Comparison of ENCODE assay signal across 32 cellular contexts in the genomic region with DNA sequence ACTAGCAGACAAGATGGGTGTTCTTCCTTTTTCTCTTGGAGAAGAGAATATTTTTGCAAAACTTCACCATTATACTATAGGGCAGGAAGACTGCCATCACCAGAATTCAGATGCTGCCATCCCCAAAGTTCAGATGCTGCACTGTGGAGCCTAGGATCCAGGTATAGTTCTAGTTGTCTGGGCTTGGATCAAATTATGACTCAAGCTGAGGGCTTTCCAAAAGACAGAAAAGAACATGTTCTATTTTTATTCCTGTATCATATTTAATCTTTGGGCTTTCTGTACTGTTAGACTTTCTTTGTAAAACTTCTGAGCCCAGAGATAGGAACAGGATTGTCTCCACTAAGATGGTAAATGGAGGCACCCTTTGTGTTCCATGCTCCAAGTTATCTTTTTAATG. TPM values are rescaled to one million over a fixed set of nuclear protein-coding genes. Genes with fewer than 3 reads are reported as not detected.
DNase-seq lines count a peak whose midpoint lies in the region; ATAC-seq, FAIRE-seq and TF ChIP-seq lines count a peak whose summit lies in the region.
"Had no signal": no experiment of that assay in that cellular context is flagged by ENCODE, and none has a peak within 500 bp of the region (broad histone marks: within the 10 kb centered on the region; RNA-seq: fewer than 3 reads in every experiment).

No MANE protein-coding gene starts in this region.

- FAIRE-seq in keratinocyte (lab: Jason Lieb, UNC): no peak
- FAIRE-seq: A204.1, D721Med, GM12878, GM12892, GM18507 had no signal

- no peaks in the 10 kb centered on the region for H3K9me3 Mint-ChIP-seq in type B pancreatic cell
- H3K9me3 Mint-ChIP-seq in activated CD4-positive, alpha-beta memory T cell treated with anti-CD3 and anti-CD28 coated beads for 36 hours: no peaks in the 10 kb centered on the region
- H3K9me3 Mint-ChIP-seq: CD14-positive monocyte had no signal

- no peak for DNase-seq in keratinocyte (ENCODE audit: low read depth, low spot score)
- DNase-seq in trophoblast cell: no peak
- DNase-seq in gastrocnemius medialis: no peak
- no peak for DNase-seq in type B pancreatic cell (ENCODE audit: extremely low spot score, unreplicated experiment)
- no peak for DNase-seq in right cardiac atrium
- DNase-seq in activated CD4-positive, alpha-beta memory T cell treated with anti-CD3 and anti-CD28 coated beads for 36 hours: no peak
- no peak for DNase-seq in DMS114 treated with DMSO at 0.1 percent for 48 hours (lab: John Stamatoyannopoulos, UW; ENCODE audit: unreplicated experiment)
- DNase-seq: 8988T; ACHN; BE2C; C1 segment of cervical spinal cord; Calu3; CD4-positive, alpha-beta memory T cell; CD4-positive, CD25-positive, alpha-beta regulatory T cell; CD8-positive, alpha-beta memory T cell; COR-L47; DMS153; DMS53; DMS79; DND-41; EL; GDM1 had no signal

- dilution Hi-C loops in keratinocyte (cut with MboI; ENCODE audit: extremely low pct_ligation_motif_present, low sequenced_read_pairs): no loop called here

- ATAC-seq in gastrocnemius medialis (peak; percentile 74 to 91), right cardiac atrium (no peak), GM21619 (IDR thresholded peaks at IDR 0.05; ENCODE audit: unreplicated experiment) (no peak)
- ATAC-seq: GM12878 had no signal

- no peak overlapping the region for H2BK120ac ChIP-seq in trophoblast cell (ENCODE audit: insufficient read depth, low read length, poor library complexity)

- H3K9me1 ChIP-seq in keratinocyte (ENCODE audit: control insufficient read depth, extremely low read depth, insufficient read depth, low read length): no peaks in the 10 kb centered on the region

- peaks cover 29% of the 10 kb centered on the region for H3K4me1 ChIP-seq in keratinocyte (ENCODE audit: control insufficient read depth, extremely low read depth, insufficient read depth, low read length)
- H3K4me1 ChIP-seq in trophoblast cell (ENCODE audit: control insufficient read depth in 1 of 2, insufficient read depth in 2 of 2, low read length in 2 of 2): peaks cover 4 to 7% of the 10 kb centered on the region in 2 experiments
- peaks cover 11 to 38% of the 10 kb centered on the region in 2 donors for H3K4me1 ChIP-seq in gastrocnemius medialis
- no peaks in the 10 kb centered on the region for H3K4me1 ChIP-seq in right cardiac atrium (ENCODE audit: control insufficient read depth, insufficient read depth, low read length)
- H3K4me1 ChIP-seq: BE2C, BLaER1 had no signal

- intact Hi-C loops in gastrocnemius medialis (cut with DNase I; ENCODE audit: low total_unique reads) (no loop called here), right cardiac atrium (cut with DNase I) (no loop called here)
- intact Hi-C loops in activated CD4-positive, alpha-beta memory T cell treated with anti-CD3 and anti-CD28 coated beads for 36 hours (cut with micrococcal nuclease): no loop called here

- TF ChIP-seq CTCF in keratinocyte (optimal IDR thresholded peaks at IDR 0.05 in 1 of 3, IDR thresholded peaks at IDR 0.05 in 1 of 3, conservative IDR thresholded peaks at IDR 0.05 in 1 of 3; ENCODE audit: extremely low read depth in 1 of 3, insufficient read depth in 2 of 3, low read length in 3 of 3) (no peak), gastrocnemius medialis (IDR thresholded peaks at IDR 0.05 in 4 of 5, conservative IDR thresholded peaks at IDR 0.05 in 1 of 5) (no peak), type B pancreatic cell (conservative IDR thresholded peaks at IDR 0.05) (no peak)

- H4K8ac ChIP-seq in trophoblast cell (ENCODE audit: low read depth, low read length): no peak overlapping the region

- H4K91ac ChIP-seq in trophoblast cell (ENCODE audit: low read depth, low read length): no peak overlapping the region

- H3K4me2 ChIP-seq in keratinocyte (ENCODE audit: control insufficient read depth, extremely low read depth, insufficient read depth, low read depth, low read length) (peak overlapping the region; percentile 38), trophoblast cell (ENCODE audit: low read length) (no peak overlapping the region)
- H3K4me2 ChIP-seq: BLaER1 had no signal

- no peak overlapping the region for H3K4ac ChIP-seq in trophoblast cell (ENCODE audit: low read depth, low read length)

- TF ChIP-seq POLR2A in gastrocnemius medialis (IDR thresholded peaks at IDR 0.05): no peak

- peaks cover 6% of the 10 kb centered on the region for H3K4me1 Mint-ChIP-seq in type B pancreatic cell (ENCODE audit: unreplicated experiment)
- H3K4me1 Mint-ChIP-seq in activated CD4-positive, alpha-beta memory T cell treated with anti-CD3 and anti-CD28 coated beads for 36 hours (ENCODE audit: low read depth): no peaks in the 10 kb centered on the region
- H3K4me1 Mint-ChIP-seq: CD14-positive monocyte; CD4-positive, alpha-beta memory T cell; CD8-positive, alpha-beta memory T cell had no signal

- CTCF ChIA-PET in activated CD4-positive, alpha-beta memory T cell treated with anti-CD3 and anti-CD28 coated beads for 36 hours (lab: Charles Lee): no interaction called here

- no peak overlapping the region for H2BK5ac ChIP-seq in trophoblast cell (ENCODE audit: low read depth, low read length, poor library complexity)

- H3K9me3 ChIP-seq in keratinocyte (ENCODE audit: control insufficient read depth, low read depth, low read length) (no peaks in the 10 kb centered on the region), trophoblast cell (ENCODE audit: insufficient read depth, low read depth, low read length) (no peaks in the 10 kb centered on the region), gastrocnemius medialis (no peaks in the 10 kb centered on the region), right cardiac atrium (ENCODE audit: control insufficient read depth, low read length) (no peaks in the 10 kb centered on the region)
- H3K9me3 ChIP-seq: BE2C, BLaER1 had no signal

- H3K27me3 Mint-ChIP-seq in type B pancreatic cell: no peaks in the 10 kb centered on the region
- H3K27me3 Mint-ChIP-seq in activated CD4-positive, alpha-beta memory T cell treated with anti-CD3 and anti-CD28 coated beads for 36 hours: no peaks in the 10 kb centered on the region
- H3K27me3 Mint-ChIP-seq: CD4-positive, alpha-beta memory T cell; CD8-positive, alpha-beta memory T cell had no signal

- H3K9ac ChIP-seq in keratinocyte (ENCODE audit: control insufficient read depth, extremely low read depth, insufficient read depth, low read length): no peak overlapping the region
- no peak overlapping the region for H3K9ac ChIP-seq in trophoblast cell (ENCODE audit: low read length)
- H3K9ac ChIP-seq: BLaER1 had no signal

- H3K4me3 ChIP-seq in keratinocyte (ENCODE audit: control insufficient read depth in 2 of 3, extremely low read depth in 1 of 3, insufficient read depth in 2 of 3, low read depth in 1 of 3, low read length in 3 of 3) (no peak overlapping the region), trophoblast cell (ENCODE audit: low read depth, low read length) (no peak overlapping the region), gastrocnemius medialis (no peak overlapping the region), right cardiac atrium (ENCODE audit: low read length) (no peak overlapping the region)
- H3K4me3 ChIP-seq: BLaER1, GM12878 had no signal

- H3K27ac ChIP-seq in keratinocyte (ENCODE audit: control insufficient read depth, insufficient read depth, low read length) (peak overlapping the region; percentile 30), trophoblast cell (ENCODE audit: low read depth, low read length) (peak overlapping the region; percentile 49), gastrocnemius medialis (peak overlapping the region; percentile 45 to 80 (median 58)), right cardiac atrium (ENCODE audit: low read length) (no peak overlapping the region)
- H3K27ac ChIP-seq: BLaER1 had no signal

- no peaks in the 10 kb centered on the region for H3K36me3 Mint-ChIP-seq in type B pancreatic cell
- H3K36me3 Mint-ChIP-seq in activated CD4-positive, alpha-beta memory T cell treated with anti-CD3 and anti-CD28 coated beads for 36 hours: no peaks in the 10 kb centered on the region
- H3K36me3 Mint-ChIP-seq: CD14-positive monocyte; CD4-positive, alpha-beta memory T cell; CD4-positive, CD25-positive, alpha-beta regulatory T cell; CD8-positive, alpha-beta memory T cell had no signal

- H2AK5ac ChIP-seq in trophoblast cell (ENCODE audit: low read length): no peak overlapping the region

- H3K79me1 ChIP-seq in trophoblast cell (ENCODE audit: low read length): peaks cover 3% of the 10 kb centered on the region

- H4K20me1 ChIP-seq in keratinocyte (ENCODE audit: control insufficient read depth, extremely low read depth, insufficient read depth, low read length): no peaks in the 10 kb centered on the region
- H4K20me1 ChIP-seq: BLaER1 had no signal

- H2AFZ ChIP-seq in keratinocyte (ENCODE audit: control insufficient read depth, low read length) (no peak overlapping the region), trophoblast cell (ENCODE audit: insufficient read depth, low read length, poor library complexity) (no peak overlapping the region)

- no peak overlapping the region for H2BK12ac ChIP-seq in trophoblast cell (ENCODE audit: low read length)

- no peak overlapping the region for H3K18ac ChIP-seq in trophoblast cell (ENCODE audit: low read length)

- no peak overlapping the region for H3K14ac ChIP-seq in trophoblast cell (ENCODE audit: low read length)

- POLR2A ChIA-PET in activated CD4-positive, alpha-beta memory T cell treated with anti-CD3 and anti-CD28 coated beads for 36 hours (lab: Charles Lee): no interaction called here

- H4K12ac ChIP-seq in trophoblast cell (ENCODE audit: low read depth, low read length): no peak overlapping the region

- H3K4me3 Mint-ChIP-seq in type B pancreatic cell: no peak overlapping the region
- H3K4me3 Mint-ChIP-seq in activated CD4-positive, alpha-beta memory T cell treated with anti-CD3 and anti-CD28 coated beads for 36 hours: no peak overlapping the region
- H3K4me3 Mint-ChIP-seq: CD14-positive monocyte; CD4-positive, alpha-beta memory T cell; CD4-positive, CD25-positive, alpha-beta regulatory T cell; CD8-positive, alpha-beta memory T cell had no signal

- in situ Hi-C loops in gastrocnemius medialis (cut with MboI; ENCODE audit: low sequenced_read_pairs in 4 of 4): no loop called here

- H3K27me3 ChIP-seq in keratinocyte (ENCODE audit: control insufficient read depth, extremely low read depth, insufficient read depth, low read length): no peaks in the 10 kb centered on the region
- no peaks in the 10 kb centered on the region for H3K27me3 ChIP-seq in trophoblast cell (ENCODE audit: insufficient read depth, low read length)
- no peaks in the 10 kb centered on the region for H3K27me3 ChIP-seq in gastrocnemius medialis
- H3K27me3 ChIP-seq in right cardiac atrium (ENCODE audit: control insufficient read depth, insufficient read depth): no peaks in the 10 kb centered on the region
- H3K27me3 ChIP-seq: BE2C, BLaER1 had no signal

- H3K79me2 ChIP-seq in keratinocyte (ENCODE audit: control insufficient read depth, insufficient read depth, low read length): peaks cover 90% of the 10 kb centered on the region
- H3K79me2 ChIP-seq in trophoblast cell (ENCODE audit: control insufficient read depth, insufficient read depth, low read length, poor library complexity): no peaks in the 10 kb centered on the region

- peaks cover 6 to 12% of the 10 kb centered on the region in 2 experiments for H3K36me3 ChIP-seq in keratinocyte (ENCODE audit: control insufficient read depth in 2 of 2, extremely low read depth in 1 of 2, insufficient read depth in 2 of 2, low read length in 2 of 2)
- peaks cover 0 to 2% of the 10 kb centered on the region in 2 experiments for H3K36me3 ChIP-seq in trophoblast cell (ENCODE audit: control insufficient read depth in 1 of 2, insufficient read depth in 2 of 2, low read length in 2 of 2)
- no peaks in the 10 kb centered on the region for H3K36me3 ChIP-seq in gastrocnemius medialis
- H3K36me3 ChIP-seq: BE2C, BLaER1 had no signal

- peak overlapping the region; percentile 68 for H3K27ac Mint-ChIP-seq in type B pancreatic cell
- no peak overlapping the region for H3K27ac Mint-ChIP-seq in activated CD4-positive, alpha-beta memory T cell treated with anti-CD3 and anti-CD28 coated beads for 36 hours
- H3K27ac Mint-ChIP-seq: CD14-positive monocyte; CD4-positive, alpha-beta memory T cell; CD4-positive, CD25-positive, alpha-beta regulatory T cell; CD8-positive, alpha-beta memory T cell had no signal

- no peak overlapping the region for H3K23ac ChIP-seq in trophoblast cell (ENCODE audit: low read length)

RNA-seq across cellular contexts. Expression of gene FAM83B, which starts 22.0 kb away (rescaled TPM):
- 19.3 to 30.3 TPM (median 26.5 TPM) in 3 replicates for polyA plus RNA-seq in keratinocyte
- 17.3 TPM for polyA plus RNA-seq in keratinocyte (2011; ENCODE audit: low read depth)
- polyA plus RNA-seq in keratinocyte (2011; cell fraction: cytosol; rRNA removed): 9.3 and 22.6 TPM in 2 replicates
- polyA plus RNA-seq in keratinocyte (2011; cell fraction: nucleus; rRNA removed): 37.4 and 43.7 TPM in 2 replicates
- 16.0 and 22.5 TPM in 2 replicates for polyA plus RNA-seq in keratinocyte (2012; ENCODE audit: low replicate concordance)
- polyA minus RNA-seq in keratinocyte: 23.3 to 129 TPM (median 87.9 TPM) in 3 replicates
- 42.2 TPM for polyA minus RNA-seq in keratinocyte (2011; cell fraction: cytosol; rRNA and poly(A)+ RNA removed)
- polyA minus RNA-seq in keratinocyte (2011; cell fraction: nucleus; rRNA and poly(A)+ RNA removed): 117 and 220 TPM in 2 replicates
- polyA plus RNA-seq in trophoblast cell (2013): 21.7 and 22.4 TPM in 2 replicates
- 1 to 10 TPM in 1 of 4 donors, under 1 TPM in 3; 0.26 to 1.0 (median 0.44) TPM for total RNA-seq in gastrocnemius medialis
- 11.3 and 33.9 TPM in 2 replicates for total RNA-seq in type B pancreatic cell (ENCODE audit: low replicate concordance)
- 10 to 100 TPM in 2 of 4 donors, 1 to 10 TPM in 2; 6.7 to 13.3 (median 9.4) TPM for total RNA-seq in right cardiac atrium
- polyA plus RNA-seq in right cardiac atrium: 1.5 TPM
- total RNA-seq in activated CD4-positive, alpha-beta memory T cell treated with anti-CD3 and anti-CD28 coated beads for 36 hours: not detected
- total RNA-seq: CD4-positive, alpha-beta memory T cell; CD4-positive, CD25-positive, alpha-beta regulatory T cell; CD8-positive, alpha-beta memory T cell; Daoy; G401 had no signal
- polyA plus RNA-seq: CD14-positive monocyte; CD4-positive, alpha-beta memory T cell; CD4-positive, CD25-positive, alpha-beta regulatory T cell; CD8-positive, alpha-beta memory T cell; GM12878 had no signal

Comparison
In these comparisons a context has a peak if more than half of its experiments do, and no peak if none do; other contexts are left out.
1. ATAC-seq: peak in gastrocnemius medialis (2 of 2); none in right cardiac atrium (0 of 2) and GM21619 (single experiment).